In the genomic region with DNA sequence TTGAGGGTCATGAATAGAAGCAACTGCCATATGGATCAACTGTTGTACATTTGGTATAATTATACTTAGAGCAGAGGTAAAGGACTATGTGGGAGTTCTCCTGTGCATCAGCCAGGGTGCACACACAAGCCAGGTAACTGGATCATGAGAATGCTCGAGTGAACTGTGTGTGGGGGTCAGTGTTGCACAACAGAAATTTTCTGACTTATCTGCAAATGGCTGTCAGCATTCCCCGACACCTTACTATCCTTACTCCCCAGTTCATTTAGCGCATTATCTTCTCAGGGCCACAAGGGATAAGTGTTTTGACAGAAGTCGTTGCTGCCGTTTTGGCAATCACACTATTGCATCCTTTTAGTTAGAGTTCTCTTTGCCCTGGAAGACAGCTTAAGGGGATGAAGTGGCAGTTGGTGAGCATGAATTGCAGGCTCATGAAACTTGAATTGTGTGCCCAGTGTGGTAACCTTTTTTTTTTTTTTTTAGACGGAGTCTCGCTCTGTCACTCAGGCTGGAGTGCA, we compare ENCODE assay signal across 9 cellular contexts. TPM values are rescaled to one million over a fixed set of nuclear protein-coding genes. Genes with fewer than 3 reads are reported as not detected.
DNase-seq lines count a peak whose midpoint lies in the region; TF ChIP-seq lines count a peak whose summit lies in the region.
"Had no signal": no experiment of that assay in that cellular context is flagged by ENCODE, and none has a peak within 500 bp of the region (broad histone marks: within the 10 kb centered on the region; RNA-seq: fewer than 3 reads in every experiment).

No MANE protein-coding gene starts in this region.

- H3K27ac Mint-ChIP-seq in osteocyte (ENCODE audit: unreplicated experiment) = peak overlapping the region; percentile 96

- DNase-seq in GM03348 (ENCODE audit: low spot score) (peak; percentile 16), NT2/D1 (ENCODE audit: low read depth, low spot score) (no peak), osteocyte (ENCODE audit: extremely low spot score, unreplicated experiment) (no peak), substantia nigra (lab: John Stamatoyannopoulos, UW) (no peak), medulla oblongata (ENCODE audit: extremely low spot score) (no peak), NCI-H1694 (lab: John Stamatoyannopoulos, UW) (no peak), EL (no peak)

- H3K9me3 ChIP-seq in NT2/D1 (ENCODE audit: insufficient read depth, low read length) (no peaks in the 10 kb centered on the region), ectodermal cell (ENCODE audit: control insufficient read depth, low read length) (no peaks in the 10 kb centered on the region)

- H3K36me3 ChIP-seq in NT2/D1 (ENCODE audit: insufficient read depth, insufficient read length, low read length) (peaks cover 35% of the 10 kb centered on the region), ectodermal cell (ENCODE audit: control insufficient read depth, insufficient read depth, low read length) (peaks cover 22% of the 10 kb centered on the region)

- H3K9me3 Mint-ChIP-seq in osteocyte (ENCODE audit: unreplicated experiment) = no peaks in the 10 kb centered on the region

- H3K36me3 Mint-ChIP-seq in osteocyte (ENCODE audit: unreplicated experiment) = peaks cover 19% of the 10 kb centered on the region

- peaks cover 48% of the 10 kb centered on the region for H3K4me1 Mint-ChIP-seq in osteocyte (ENCODE audit: unreplicated experiment)

- peak overlapping the region; percentile 98 for H3K4me3 Mint-ChIP-seq in osteocyte (ENCODE audit: unreplicated experiment)

- TF ChIP-seq CTCF in osteocyte (IDR thresholded peaks at IDR 0.05) = no peak

- no peaks in the 10 kb centered on the region for H3K4me1 ChIP-seq in NT2/D1 (ENCODE audit: insufficient read depth, insufficient read length)
- peaks cover 7% of the 10 kb centered on the region for H3K4me1 ChIP-seq in ectodermal cell (ENCODE audit: control insufficient read depth, insufficient read depth, low read length)

- H3K9ac ChIP-seq in NT2/D1 (ENCODE audit: insufficient read length, low read depth) = no peak overlapping the region

- H3K27me3 Mint-ChIP-seq in osteocyte (ENCODE audit: unreplicated experiment) = no peaks in the 10 kb centered on the region

- H3K27me3 ChIP-seq in NT2/D1 (ENCODE audit: insufficient read depth, insufficient read length) (no peaks in the 10 kb centered on the region), ectodermal cell (ENCODE audit: control insufficient read depth, insufficient read depth, low read length, poor library complexity, severe bottlenecking) (no peaks in the 10 kb centered on the region)

- WGBS in ectodermal cell, 2 experiments = 87 to 92% methylated on average over 7 of the region's 7 CpGs

- no peak overlapping the region for H3K27ac ChIP-seq in ectodermal cell (ENCODE audit: insufficient read depth, low read depth, low read length, poor library complexity, severe bottlenecking)
- H3K27ac ChIP-seq in substantia nigra (ENCODE audit: low read depth, low read length, poor library complexity, severe bottlenecking) = no peak overlapping the region

- H3K4me3 ChIP-seq in NT2/D1 (ENCODE audit: insufficient read length, low read depth) = peak overlapping the region; percentile 86
- H3K4me3 ChIP-seq in ectodermal cell (ENCODE audit: insufficient read depth, low read depth, low read length) = peak overlapping the region; percentile 84

RNA-seq across cellular contexts. Expression of gene CANX, which starts 1.7 kb away (rescaled TPM):
- polyA plus RNA-seq in ectodermal cell (2013, experiment 1 of 4) = 296 TPM
- polyA plus RNA-seq in ectodermal cell (2013, experiment 2 of 4) = 266 TPM
- polyA plus RNA-seq in ectodermal cell (2013, experiment 3 of 4) = 187 TPM
- 202 TPM for polyA plus RNA-seq in ectodermal cell (2013, experiment 4 of 4)
- total RNA-seq in osteocyte = 809 and 868 TPM in 2 replicates

RNA-seq across cellular contexts. Expression of gene CBY3, which starts 19.6 kb away (rescaled TPM):
- 0.57 TPM for polyA plus RNA-seq in ectodermal cell (2013, experiment 1 of 4)
- not detected for polyA plus RNA-seq in ectodermal cell (2013, experiment 2 of 4)
- polyA plus RNA-seq in ectodermal cell (2013, experiment 3 of 4) = 0.37 TPM
- polyA plus RNA-seq in ectodermal cell (2013, experiment 4 of 4) = not detected
- total RNA-seq in osteocyte = not detected in 2 replicates
- total RNA-seq: T-helper 1 cell treated with Interleukin-12 subunit alpha and Interleukin-12 subunit beta and Interleukin-4 antibody, amounts not matched to agents 30 ng/mL and 1 ng/mL, for 36 hours had no signal

RNA-seq across cellular contexts. Expression of gene MAML1, which starts 32.2 kb away (rescaled TPM):
- 57.2 TPM for polyA plus RNA-seq in ectodermal cell (2013, experiment 1 of 4)
- polyA plus RNA-seq in ectodermal cell (2013, experiment 2 of 4) = 52.8 TPM
- 41.9 TPM for polyA plus RNA-seq in ectodermal cell (2013, experiment 3 of 4)
- polyA plus RNA-seq in ectodermal cell (2013, experiment 4 of 4) = 47.6 TPM
- total RNA-seq in osteocyte = 33.1 and 34.1 TPM in 2 replicates
